Comparison of ENCODE assay signal across 11 cellular contexts in the genomic region with DNA sequence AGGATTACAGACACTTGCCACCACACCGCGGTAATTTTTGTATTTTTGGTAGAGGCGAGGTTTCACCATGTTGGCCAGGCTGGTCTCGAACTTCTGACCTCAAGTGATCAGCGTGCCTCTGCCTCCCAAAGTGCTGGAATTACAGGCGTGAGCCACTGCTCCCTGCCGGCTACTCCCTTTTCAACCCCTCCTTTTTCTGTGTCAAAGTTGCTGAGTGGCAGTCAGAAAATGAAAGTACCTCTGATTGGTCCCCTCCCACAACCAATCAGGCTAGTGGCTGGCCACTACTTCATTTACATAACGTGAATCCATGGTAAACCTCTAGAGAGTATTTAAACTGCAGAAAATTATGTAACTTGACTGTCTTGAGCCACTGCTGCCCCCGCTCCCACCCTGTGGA. TPM values are rescaled to one million over a fixed set of nuclear protein-coding genes. Genes with fewer than 3 reads are reported as not detected.
DNase-seq lines count a peak whose midpoint lies in the region; ATAC-seq and TF ChIP-seq lines count a peak whose summit lies in the region.
"Had no signal": no experiment of that assay in that cellular context is flagged by ENCODE, and none has a peak within 500 bp of the region (broad histone marks: within the 10 kb centered on the region; RNA-seq: fewer than 3 reads in every experiment).

No MANE protein-coding gene starts in this region.

- H3K36me3 ChIP-seq in DND-41 (ENCODE audit: insufficient read depth, low read length) (peaks cover 93% of the 10 kb centered on the region), OCI-LY3 (replicated peaks; ENCODE audit: low read depth, low read length) (peaks cover 73% of the 10 kb centered on the region), trophoblast cell (ENCODE audit: control insufficient read depth in 1 of 2, insufficient read depth in 2 of 2, low read length in 2 of 2) (peaks cover 18 to 22% of the 10 kb centered on the region in 2 experiments)

- H4K20me1 ChIP-seq in DND-41 (ENCODE audit: insufficient read depth, low read length) (peaks cover 34% of the 10 kb centered on the region; the same call in 1 of the 2 replicates), OCI-LY3 (ENCODE audit: insufficient read depth, low read length) (peaks cover 56% of the 10 kb centered on the region)

- 0 out of 3 replicates have a peak, but pooled peaks have one; percentile 26 for ATAC-seq in DND-41 (ENCODE audit: insufficient read depth, low read depth)
- ATAC-seq in HG03095 (IDR thresholded peaks at IDR 0.05; ENCODE audit: unreplicated experiment) = no peak
- ATAC-seq in HG03520 (IDR thresholded peaks at IDR 0.05; ENCODE audit: unreplicated experiment) = no peak
- ATAC-seq in HG02588 (IDR thresholded peaks at IDR 0.05; ENCODE audit: unreplicated experiment) = no peak

- peaks cover under 1% of the 10 kb centered on the region for H3K79me1 ChIP-seq in trophoblast cell (ENCODE audit: low read length)

- peak overlapping the region; percentile 95 for H3K4ac ChIP-seq in trophoblast cell (ENCODE audit: low read depth, low read length)

- H3K9ac ChIP-seq in DND-41 (ENCODE audit: low read depth, low read length) = no peak overlapping the region
- H3K9ac ChIP-seq in OCI-LY3 (ENCODE audit: low read length) = no peak overlapping the region
- no peak overlapping the region for H3K9ac ChIP-seq in trophoblast cell (ENCODE audit: low read length)

- H4K91ac ChIP-seq in trophoblast cell (ENCODE audit: low read depth, low read length) = no peak overlapping the region

- H3K27ac ChIP-seq in DND-41 (ENCODE audit: low read length) = peak overlapping the region; percentile 24; the same call in 1 of the 2 replicates
- H3K27ac ChIP-seq in OCI-LY3 (ENCODE audit: low read length) = peak overlapping the region; percentile 21; the same call in 1 of the 2 replicates
- H3K27ac ChIP-seq in trophoblast cell (ENCODE audit: low read depth, low read length) = no peak overlapping the region
- H3K27ac ChIP-seq: adrenal gland, suprapubic skin had no signal

- H2BK120ac ChIP-seq in trophoblast cell (ENCODE audit: insufficient read depth, low read length, poor library complexity) = no peak overlapping the region

- H3K4me1 Mint-ChIP-seq in activated naive CD8-positive, alpha-beta T cell (ENCODE audit: low read depth) = peaks cover 90% of the 10 kb centered on the region

- peaks cover 56% of the 10 kb centered on the region for H3K4me1 ChIP-seq in DND-41 (ENCODE audit: insufficient read depth, low read length)
- peaks cover 44% of the 10 kb centered on the region for H3K4me1 ChIP-seq in OCI-LY3 (ENCODE audit: low read length)
- H3K4me1 ChIP-seq in trophoblast cell (ENCODE audit: control insufficient read depth in 1 of 2, insufficient read depth in 2 of 2, low read length in 2 of 2) = peaks cover 7 to 8% of the 10 kb centered on the region in 2 experiments

- H4K8ac ChIP-seq in trophoblast cell (ENCODE audit: low read depth, low read length) = no peak overlapping the region

- H2AFZ ChIP-seq in DND-41 (ENCODE audit: low read depth, low read length) = no peak overlapping the region
- no peak overlapping the region for H2AFZ ChIP-seq in OCI-LY3 (ENCODE audit: low read depth, low read length)
- no peak overlapping the region for H2AFZ ChIP-seq in trophoblast cell (ENCODE audit: insufficient read depth, low read length, poor library complexity)

- no peak overlapping the region for H3K23ac ChIP-seq in trophoblast cell (ENCODE audit: low read length)

- 0 out of 4 replicates have a peak overlapping the region, but pooled peaks of 1 of the 2 experiments have one; percentile 34 for H3K4me3 ChIP-seq in DND-41 (ENCODE audit: low read depth in 1 of 2, low read length in 2 of 2)
- H3K4me3 ChIP-seq in OCI-LY3 (ENCODE audit: low read length) = no peak overlapping the region
- no peak overlapping the region for H3K4me3 ChIP-seq in trophoblast cell (ENCODE audit: low read depth, low read length)
- H3K4me3 ChIP-seq: adrenal gland, suprapubic skin had no signal

- no peak overlapping the region for H3K14ac ChIP-seq in trophoblast cell (ENCODE audit: low read length)

- H3K79me2 ChIP-seq in DND-41 (ENCODE audit: insufficient read depth, low read length) (peaks cover 99% of the 10 kb centered on the region), OCI-LY3 (ENCODE audit: low read length) (peaks cover 99% of the 10 kb centered on the region), trophoblast cell (ENCODE audit: control insufficient read depth, insufficient read depth, low read length, poor library complexity) (peaks cover 10% of the 10 kb centered on the region)

- H3K9me3 ChIP-seq in DND-41 (ENCODE audit: insufficient read depth, low read length, severe bottlenecking) (peaks cover 16% of the 10 kb centered on the region), OCI-LY3 (ENCODE audit: insufficient read depth, low read length) (0 out of 2 replicates have a peak, but pooled peaks cover 11% of the 10 kb centered on the region), trophoblast cell (ENCODE audit: insufficient read depth, low read depth, low read length) (peaks cover 2% of the 10 kb centered on the region)
- H3K9me3 ChIP-seq: adrenal gland, suprapubic skin had no signal

- no peaks in the 10 kb centered on the region for H3K27me3 ChIP-seq in DND-41 (ENCODE audit: insufficient read depth, low read length, poor library complexity)
- no peaks in the 10 kb centered on the region for H3K27me3 ChIP-seq in OCI-LY3 (ENCODE audit: low read depth, low read length)
- H3K27me3 ChIP-seq in trophoblast cell (ENCODE audit: insufficient read depth, low read length) = no peaks in the 10 kb centered on the region
- H3K27me3 ChIP-seq: adrenal gland, suprapubic skin had no signal

- DNase-seq in DND-41 (no peak), trophoblast cell (no peak)
- DNase-seq: adrenal gland, dermis blood vessel endothelial cell, NCI-H510A treated with DMSO at 0.1 percent for 48 hours had no signal

- whole genome bisulfite sequencing in trophoblast cell (ENCODE audit: extremely low coverage, insufficient coverage, insufficient read length) = no CpG with 5 or more reads among the region's 9 CpGs

- H3K27me3 Mint-ChIP-seq in activated naive CD8-positive, alpha-beta T cell = no peaks in the 10 kb centered on the region

- no peak overlapping the region for H3K18ac ChIP-seq in trophoblast cell (ENCODE audit: low read length)

- peak overlapping the region; percentile 95 for H3K4me3 Mint-ChIP-seq in activated naive CD8-positive, alpha-beta T cell

- no peak overlapping the region for H4K12ac ChIP-seq in trophoblast cell (ENCODE audit: low read depth, low read length)

- peaks cover 39% of the 10 kb centered on the region for H3K36me3 Mint-ChIP-seq in activated naive CD8-positive, alpha-beta T cell

- TF ChIP-seq CTCF in DND-41 (IDR thresholded peaks at IDR 0.05; ENCODE audit: borderline replicate concordance, extremely low read depth, low read length, poor library complexity, severe bottlenecking) (no peak), OCI-LY3 (IDR thresholded peaks at IDR 0.05; ENCODE audit: low read depth, low read length) (no peak)

- peaks cover 11% of the 10 kb centered on the region for H3K9me3 Mint-ChIP-seq in activated naive CD8-positive, alpha-beta T cell (ENCODE audit: low read depth)

- H3K4me2 ChIP-seq in DND-41 (ENCODE audit: insufficient read depth, low read length) (peak overlapping the region; percentile 35), OCI-LY3 (ENCODE audit: low read length) (peak overlapping the region; percentile 7), trophoblast cell (ENCODE audit: low read length) (no peak overlapping the region)

- no peak overlapping the region for H2AK5ac ChIP-seq in trophoblast cell (ENCODE audit: low read length)

- peak overlapping the region; percentile 98 for H3K27ac Mint-ChIP-seq in activated naive CD8-positive, alpha-beta T cell

- H2BK5ac ChIP-seq in trophoblast cell (ENCODE audit: low read depth, low read length, poor library complexity) = no peak overlapping the region

- H2BK12ac ChIP-seq in trophoblast cell (ENCODE audit: low read length) = no peak overlapping the region

RNA-seq across cellular contexts. Expression of gene RESF1, which starts 5.9 kb away (rescaled TPM):
- 38.8 and 41.7 TPM in 2 replicates for polyA plus RNA-seq in trophoblast cell (2013)
